In genomic region chr3:54550216-54550977, GRCh38 we compare ENCODE assay signal across 14 cellular contexts.
"Had no signal": no experiment of that assay in that cellular context is flagged by ENCODE, and none has a peak within 500 bp of the region (broad histone marks: within the 10 kb centered on the region; RNA-seq: fewer than 3 reads in every experiment).

No MANE protein-coding gene starts in this region.

- H3K36me3 Mint-ChIP-seq: activated naive CD8-positive, alpha-beta T cell; naive thymus-derived CD8-positive, alpha-beta T cell had no signal

- H3K36me3 ChIP-seq: esophagus muscularis mucosa, gastroesophageal sphincter, spleen, thyroid gland had no signal

- H3K27ac Mint-ChIP-seq: activated naive CD8-positive, alpha-beta T cell; naive thymus-derived CD8-positive, alpha-beta T cell had no signal

- H3K79me2 ChIP-seq: parathyroid adenoma had no signal

- H3K4me3 Mint-ChIP-seq: activated naive CD8-positive, alpha-beta T cell; naive thymus-derived CD8-positive, alpha-beta T cell had no signal

- H3K27me3 ChIP-seq: esophagus muscularis mucosa, gastroesophageal sphincter, spleen, thyroid gland had no signal

- H3K4me1 Mint-ChIP-seq: naive thymus-derived CD8-positive, alpha-beta T cell had no signal

- DNase-seq: activated CD4-positive, alpha-beta T cell treated with anti-CD3 and anti-CD28 coated beads, Interleukin-2, amount 50 U/mL, for 4 hours; activated gamma-delta T cell treated with Interleukin-2 at 50 U/mL for 16 hours; effector CD8-positive, alpha-beta T cell; left cardiac atrium; mesendoderm; naive thymus-derived CD8-positive, alpha-beta T cell; spleen; stimulated activated CD8-positive, alpha-beta memory T cell treated with anti-CD3 and anti-CD28 coated beads, Interleukin-4, amount 100 ng/mL, for 48 hours; stimulated activated naive CD4-positive, alpha-beta T cell; thyroid gland had no signal

- H3K27me3 Mint-ChIP-seq: activated naive CD8-positive, alpha-beta T cell had no signal

- H3K4me1 ChIP-seq: esophagus muscularis mucosa, gastroesophageal sphincter, spleen had no signal

- ATAC-seq: gastroesophageal sphincter; left cardiac atrium; naive thymus-derived CD8-positive, alpha-beta T cell had no signal

- H3K27ac ChIP-seq: esophagus muscularis mucosa, gastroesophageal sphincter, parathyroid adenoma, spleen, thyroid gland had no signal

- H2AFZ ChIP-seq: parathyroid adenoma had no signal

- H3K4me3 ChIP-seq: esophagus muscularis mucosa, gastroesophageal sphincter, spleen, thyroid gland had no signal
